In genomic region chr5:10201223-10201868, GRCh38 we compare ENCODE assay signal across 12 cellular contexts. TPM values are rescaled to one million over a fixed set of nuclear protein-coding genes. Genes with fewer than 3 reads are reported as not detected.
DNase-seq lines count a peak whose midpoint lies in the region; ATAC-seq, FAIRE-seq and TF ChIP-seq lines count a peak whose summit lies in the region.
"Had no signal": no experiment of that assay in that cellular context is flagged by ENCODE, and none has a peak within 500 bp of the region (broad histone marks: within the 10 kb centered on the region; RNA-seq: fewer than 3 reads in every experiment).

No MANE protein-coding gene starts in this region.

- intact Hi-C loops in activated CD8-positive, alpha-beta T cell treated with anti-CD3 and anti-CD28 coated beads for 36 hours (cut with micrococcal nuclease), result no loop called here
- intact Hi-C loops in testis (cut with DNase I; ENCODE audit: low total_unique reads), result no loop called here
- intact Hi-C loops in activated T-helper 1 cell treated with anti-CD3 and anti-CD28 coated beads, Interleukin-12 subunit alpha, Interleukin-12 subunit beta, Interleukin-2, Interleukin-4 antibody, amounts not matched to agents 30 ng/mL and 10 ng/mL and 1 ng/mL, durations not matched to agents 14 hours and 24 hours and 36 hours (cut with micrococcal nuclease), result no loop called here

- H3K27ac ChIP-seq in testis (no peak overlapping the region), Peyer's patch (no peak overlapping the region), small intestine (ENCODE audit: low read depth in 1 of 2, low read length in 1 of 2) (no peak overlapping the region)
- H3K27ac ChIP-seq: gastroesophageal sphincter had no signal

- no peaks in the 10 kb centered on the region for H3K4me1 Mint-ChIP-seq in activated CD8-positive, alpha-beta T cell treated with anti-CD3 and anti-CD28 coated beads for 36 hours (ENCODE audit: low read depth)
- no peaks in the 10 kb centered on the region for H3K4me1 Mint-ChIP-seq in activated CD8-positive, alpha-beta T cell treated with anti-CD3 and anti-CD28 coated beads, Interleukin-2, amount 10 ng/mL, durations not matched to agents 7 days and 5 days (ENCODE audit: low read depth)
- H3K4me1 Mint-ChIP-seq in activated T-helper 1 cell treated with anti-CD3 and anti-CD28 coated beads, Interleukin-12 subunit alpha, Interleukin-12 subunit beta, Interleukin-2, Interleukin-4 antibody, amounts not matched to agents 30 ng/mL and 10 ng/mL and 1 ng/mL, durations not matched to agents 14 hours and 24 hours and 36 hours (ENCODE audit: low read depth), result no peaks in the 10 kb centered on the region
- H3K4me1 Mint-ChIP-seq: activated B cell treated with CpG ODN at 0.5 μM for 24 hours; CD8-positive, alpha-beta memory T cell had no signal

- no peaks in the 10 kb centered on the region for H3K27me3 ChIP-seq in testis
- H3K27me3 ChIP-seq in Peyer's patch, result no peaks in the 10 kb centered on the region
- H3K27me3 ChIP-seq in small intestine (ENCODE audit: control insufficient read depth in 2 of 2, insufficient read depth in 2 of 2, low read length in 2 of 2), result no peaks in the 10 kb centered on the region
- H3K27me3 ChIP-seq: gastroesophageal sphincter had no signal

- no peak for DNase-seq in activated CD8-positive, alpha-beta T cell treated with anti-CD3 and anti-CD28 coated beads for 36 hours
- no peak for DNase-seq in activated CD8-positive, alpha-beta T cell treated with anti-CD3 and anti-CD28 coated beads, Interleukin-2, amount 10 ng/mL, durations not matched to agents 7 days and 5 days
- DNase-seq in NCI-H82 treated with DMSO at 0.1 percent for 48 hours (lab: John Stamatoyannopoulos, UW; ENCODE audit: unreplicated experiment), result peak; percentile 52
- DNase-seq in erythroblast (lab: John Stamatoyannopoulos, UW), result peak; percentile 3 to 9
- peak; percentile 21 for DNase-seq in testis
- DNase-seq in activated T-helper 1 cell treated with anti-CD3 and anti-CD28 coated beads, Interleukin-12 subunit alpha, Interleukin-12 subunit beta, Interleukin-2, Interleukin-4 antibody, amounts not matched to agents 30 ng/mL and 10 ng/mL and 1 ng/mL, durations not matched to agents 14 hours and 24 hours and 36 hours (ENCODE audit: low spot score), result no peak
- no peak for DNase-seq in Peyer's patch
- no peak for DNase-seq in small intestine
- DNase-seq: activated B cell treated with CpG ODN at 0.5 μM for 24 hours; CD8-positive, alpha-beta memory T cell; NCI-H1436 treated with DMSO at 0.1 percent for 48 hours had no signal

- no peaks in the 10 kb centered on the region for H3K27me3 Mint-ChIP-seq in activated CD8-positive, alpha-beta T cell treated with anti-CD3 and anti-CD28 coated beads for 36 hours
- no peaks in the 10 kb centered on the region for H3K27me3 Mint-ChIP-seq in activated CD8-positive, alpha-beta T cell treated with anti-CD3 and anti-CD28 coated beads, Interleukin-2, amount 10 ng/mL, durations not matched to agents 7 days and 5 days (ENCODE audit: low read depth)
- H3K27me3 Mint-ChIP-seq in activated T-helper 1 cell treated with anti-CD3 and anti-CD28 coated beads, Interleukin-12 subunit alpha, Interleukin-12 subunit beta, Interleukin-2, Interleukin-4 antibody, amounts not matched to agents 30 ng/mL and 10 ng/mL and 1 ng/mL, durations not matched to agents 14 hours and 24 hours and 36 hours (ENCODE audit: insufficient read depth), result peaks cover 2% of the 10 kb centered on the region
- H3K27me3 Mint-ChIP-seq: activated B cell treated with CpG ODN at 0.5 μM for 24 hours; CD8-positive, alpha-beta memory T cell had no signal

- H3K36me3 Mint-ChIP-seq in activated CD8-positive, alpha-beta T cell treated with anti-CD3 and anti-CD28 coated beads for 36 hours (ENCODE audit: low read depth), result peaks cover 3% of the 10 kb centered on the region
- peaks cover 2% of the 10 kb centered on the region for H3K36me3 Mint-ChIP-seq in activated CD8-positive, alpha-beta T cell treated with anti-CD3 and anti-CD28 coated beads, Interleukin-2, amount 10 ng/mL, durations not matched to agents 7 days and 5 days (ENCODE audit: low read depth)
- H3K36me3 Mint-ChIP-seq in activated T-helper 1 cell treated with anti-CD3 and anti-CD28 coated beads, Interleukin-12 subunit alpha, Interleukin-12 subunit beta, Interleukin-2, Interleukin-4 antibody, amounts not matched to agents 30 ng/mL and 10 ng/mL and 1 ng/mL, durations not matched to agents 14 hours and 24 hours and 36 hours (ENCODE audit: low read depth), result no peaks in the 10 kb centered on the region

- H3K27ac Mint-ChIP-seq in activated CD8-positive, alpha-beta T cell treated with anti-CD3 and anti-CD28 coated beads for 36 hours, result no peak overlapping the region
- H3K27ac Mint-ChIP-seq in activated CD8-positive, alpha-beta T cell treated with anti-CD3 and anti-CD28 coated beads, Interleukin-2, amount 10 ng/mL, durations not matched to agents 7 days and 5 days, result no peak overlapping the region
- H3K27ac Mint-ChIP-seq in activated T-helper 1 cell treated with anti-CD3 and anti-CD28 coated beads, Interleukin-12 subunit alpha, Interleukin-12 subunit beta, Interleukin-2, Interleukin-4 antibody, amounts not matched to agents 30 ng/mL and 10 ng/mL and 1 ng/mL, durations not matched to agents 14 hours and 24 hours and 36 hours, result no peak overlapping the region
- H3K27ac Mint-ChIP-seq: activated B cell treated with CpG ODN at 0.5 μM for 24 hours; CD8-positive, alpha-beta memory T cell had no signal

- peak; percentile 25 for TF ChIP-seq CTCF in activated CD8-positive, alpha-beta T cell treated with anti-CD3 and anti-CD28 coated beads for 36 hours (IDR thresholded peaks at IDR 0.05)
- TF ChIP-seq CTCF in testis (IDR thresholded peaks at IDR 0.05) (peak in 1 of 3 experiments; percentile 28), Peyer's patch (IDR thresholded peaks at IDR 0.05) (peak in 1 of 6 experiments; percentile 10)

- H3K36me3 ChIP-seq in testis (ENCODE audit: low read depth, missing control alignments) (no peaks in the 10 kb centered on the region), Peyer's patch (no peaks in the 10 kb centered on the region), small intestine (ENCODE audit: control insufficient read depth in 2 of 2, insufficient read depth in 2 of 2, low read length in 2 of 2) (no peaks in the 10 kb centered on the region)
- H3K36me3 ChIP-seq: gastroesophageal sphincter had no signal

- no peak overlapping the region for H3K4me3 Mint-ChIP-seq in activated CD8-positive, alpha-beta T cell treated with anti-CD3 and anti-CD28 coated beads for 36 hours
- H3K4me3 Mint-ChIP-seq in activated CD8-positive, alpha-beta T cell treated with anti-CD3 and anti-CD28 coated beads, Interleukin-2, amount 10 ng/mL, durations not matched to agents 7 days and 5 days, result no peak overlapping the region
- no peak overlapping the region for H3K4me3 Mint-ChIP-seq in activated T-helper 1 cell treated with anti-CD3 and anti-CD28 coated beads, Interleukin-12 subunit alpha, Interleukin-12 subunit beta, Interleukin-2, Interleukin-4 antibody, amounts not matched to agents 30 ng/mL and 10 ng/mL and 1 ng/mL, durations not matched to agents 14 hours and 24 hours and 36 hours
- H3K4me3 Mint-ChIP-seq: activated B cell treated with CpG ODN at 0.5 μM for 24 hours; CD8-positive, alpha-beta memory T cell had no signal

- no peak for ATAC-seq in activated CD8-positive, alpha-beta T cell treated with anti-CD3 and anti-CD28 coated beads for 36 hours
- ATAC-seq in activated CD8-positive, alpha-beta T cell treated with anti-CD3 and anti-CD28 coated beads, Interleukin-2, amount 10 ng/mL, durations not matched to agents 7 days and 5 days, result no peak
- ATAC-seq: gastroesophageal sphincter had no signal

- H3K4me3 ChIP-seq in testis, result no peak overlapping the region
- H3K4me3 ChIP-seq in Peyer's patch, result no peak overlapping the region
- no peak overlapping the region for H3K4me3 ChIP-seq in small intestine (ENCODE audit: low read depth in 1 of 2, low read length in 2 of 2)
- H3K4me3 ChIP-seq: gastroesophageal sphincter had no signal

- FAIRE-seq in small intestine (lab: Jason Lieb, UNC), result no peak

- H3K9me3 Mint-ChIP-seq in activated CD8-positive, alpha-beta T cell treated with anti-CD3 and anti-CD28 coated beads for 36 hours, result peaks cover 12% of the 10 kb centered on the region
- H3K9me3 Mint-ChIP-seq in activated CD8-positive, alpha-beta T cell treated with anti-CD3 and anti-CD28 coated beads, Interleukin-2, amount 10 ng/mL, durations not matched to agents 7 days and 5 days (ENCODE audit: insufficient read depth), result peaks cover 4% of the 10 kb centered on the region
- peaks cover 8% of the 10 kb centered on the region for H3K9me3 Mint-ChIP-seq in activated T-helper 1 cell treated with anti-CD3 and anti-CD28 coated beads, Interleukin-12 subunit alpha, Interleukin-12 subunit beta, Interleukin-2, Interleukin-4 antibody, amounts not matched to agents 30 ng/mL and 10 ng/mL and 1 ng/mL, durations not matched to agents 14 hours and 24 hours and 36 hours

- no peaks in the 10 kb centered on the region for H3K4me1 ChIP-seq in testis
- H3K4me1 ChIP-seq in Peyer's patch, result no peaks in the 10 kb centered on the region
- no peaks in the 10 kb centered on the region for H3K4me1 ChIP-seq in small intestine (ENCODE audit: control insufficient read depth in 2 of 2, insufficient read depth in 1 of 2, low read depth in 1 of 2, low read length in 1 of 2)
- H3K4me1 ChIP-seq: gastroesophageal sphincter had no signal

- TF ChIP-seq POLR2A in erythroblast (IDR thresholded peaks at IDR 0.05; ENCODE audit: low read length) (no peak), testis (IDR thresholded peaks at IDR 0.05) (no peak), Peyer's patch (IDR thresholded peaks at IDR 0.05) (no peak)

- CTCF ChIA-PET in activated CD8-positive, alpha-beta T cell treated with anti-CD3 and anti-CD28 coated beads for 36 hours (lab: Charles Lee), result no interaction called here
- CTCF ChIA-PET in activated CD8-positive, alpha-beta T cell treated with anti-CD3 and anti-CD28 coated beads, Interleukin-2, amount 10 ng/mL, durations not matched to agents 7 days and 5 days (lab: Charles Lee), result no interaction called here

- H3K9me3 ChIP-seq in testis (no peaks in the 10 kb centered on the region), Peyer's patch (peaks cover 0 to 4% (median 0%) of the 10 kb centered on the region in 4 donors), small intestine (ENCODE audit: control insufficient read depth, low read depth) (no peaks in the 10 kb centered on the region)

- POLR2A ChIA-PET in activated CD8-positive, alpha-beta T cell treated with anti-CD3 and anti-CD28 coated beads for 36 hours (lab: Charles Lee), result no interaction called here
- POLR2A ChIA-PET in activated CD8-positive, alpha-beta T cell treated with anti-CD3 and anti-CD28 coated beads, Interleukin-2, amount 10 ng/mL, durations not matched to agents 7 days and 5 days (lab: Charles Lee), result no interaction called here

- 53 to 58% methylated on average over 4 of the region's 4 CpGs for WGBS in testis, 2 donors
- WGBS in small intestine, 3 donors, result 32 to 68% (median 57%) methylated on average over 4 of the region's 4 CpGs

RNA-seq across cellular contexts. Expression of gene ATPSCKMT, which starts 48.3 kb away (rescaled TPM):
- total RNA-seq in activated CD8-positive, alpha-beta T cell treated with anti-CD3 and anti-CD28 coated beads for 36 hours, result 10 to 100 TPM; 16.6 to 20.8 TPM
- total RNA-seq in activated CD8-positive, alpha-beta T cell treated with anti-CD3 and anti-CD28 coated beads, Interleukin-2, amount 10 ng/mL, durations not matched to agents 7 days and 5 days, result 10 to 100 TPM; 18.1 to 21.1 TPM
- 10 to 100 TPM; 15.7 to 20.1 TPM for total RNA-seq in testis
- polyA plus RNA-seq in testis (ENCODE audit: insufficient read depth, low read depth, low replicate concordance), result 10.5 TPM
- 25.1 and 30.4 TPM in 2 replicates for total RNA-seq in activated T-helper 1 cell treated with anti-CD3 and anti-CD28 coated beads, Interleukin-12 subunit alpha, Interleukin-12 subunit beta, Interleukin-2, Interleukin-4 antibody, amounts not matched to agents 30 ng/mL and 10 ng/mL and 1 ng/mL, durations not matched to agents 14 hours and 24 hours and 36 hours
- 10 to 100 TPM; 14.9 to 25.6 (median 21.3) TPM for total RNA-seq in Peyer's patch
- 10 to 100 TPM in 1 of 3 donors, 1 to 10 TPM in 2; 7.6 to 13.7 (median 8.6) TPM for polyA plus RNA-seq in small intestine

RNA-seq across cellular contexts. Expression of gene CCT5, which starts 48.7 kb away (rescaled TPM):
- total RNA-seq in activated CD8-positive, alpha-beta T cell treated with anti-CD3 and anti-CD28 coated beads for 36 hours, result 100 to 1,000 TPM; 461 to 481 TPM
- total RNA-seq in activated CD8-positive, alpha-beta T cell treated with anti-CD3 and anti-CD28 coated beads, Interleukin-2, amount 10 ng/mL, durations not matched to agents 7 days and 5 days, result 100 to 1,000 TPM; 319 to 322 TPM
- total RNA-seq in testis (100 to 1,000 TPM; 155 to 189 TPM), Peyer's patch (100 to 1,000 TPM in 1 of 4 donors, 10 to 100 TPM in 3; 61.9 to 113 (median 81.0) TPM)
- polyA plus RNA-seq in testis (ENCODE audit: insufficient read depth, low read depth, low replicate concordance) (299 TPM), small intestine (100 to 1,000 TPM; 101 to 226 (median 138) TPM)
- 511 and 512 TPM in 2 replicates for total RNA-seq in activated T-helper 1 cell treated with anti-CD3 and anti-CD28 coated beads, Interleukin-12 subunit alpha, Interleukin-12 subunit beta, Interleukin-2, Interleukin-4 antibody, amounts not matched to agents 30 ng/mL and 10 ng/mL and 1 ng/mL, durations not matched to agents 14 hours and 24 hours and 36 hours

Comparison
In these comparisons a context has a peak if more than half of its experiments do, and no peak if none do; other contexts are left out.
1. DNase-seq: peak in NCI-H82 treated with DMSO at 0.1 percent for 48 hours (single experiment), erythroblast (2 of 2) and testis (single experiment); none in activated CD8-positive, alpha-beta T cell treated with anti-CD3 and anti-CD28 coated beads for 36 hours (single experiment), activated CD8-positive, alpha-beta T cell treated with anti-CD3 and anti-CD28 coated beads, Interleukin-2, amount 10 ng/mL, durations not matched to agents 7 days and 5 days (single experiment), activated T-helper 1 cell treated with anti-CD3 and anti-CD28 coated beads, Interleukin-12 subunit alpha, Interleukin-12 subunit beta, Interleukin-2, Interleukin-4 antibody, amounts not matched to agents 30 ng/mL and 10 ng/mL and 1 ng/mL, durations not matched to agents 14 hours and 24 hours and 36 hours (single experiment), Peyer's patch (0 of 3) and small intestine (single experiment).